1 cellular context compared by ENCODE assay signal in genomic region chr7:50749908-50750307, GRCh38.
TF ChIP-seq lines count a peak whose summit lies in the region.

No MANE protein-coding gene starts in this region.

TF ChIP-seq in GM23338, 12 proteins besides CTCF, POLR2A, EP300 and RAD21 (continued from another document):
- no peak for TF ChIP-seq ZNF462 (CRISPR knock-in tag; IDR thresholded peaks at IDR 0.05)
